ENCODE assay signal across 1 cellular context in genomic region chr6:154430494-154430919, GRCh38.
TF ChIP-seq lines count a peak whose summit lies in the region.

No MANE protein-coding gene starts in this region.

TF ChIP-seq in HepG2, 621 proteins besides CTCF, POLR2A, EP300 and RAD21 (continued from another document and continues in another):
- TF ChIP-seq JARID2 (CRISPR knock-in tag; IDR thresholded peaks at IDR 0.05; ENCODE audit: insufficient replicate concordance) (no peak), IKZF1 (IDR thresholded peaks at IDR 0.05) (no peak), FIP1L1 (IDR thresholded peaks at IDR 0.05; ENCODE audit: borderline replicate concordance, insufficient read depth, low read depth, low read length) (no peak), HMG20B (CRISPR knock-in tag; conservative IDR thresholded peaks at IDR 0.05) (no peak), KDM5A (IDR thresholded peaks at IDR 0.05; ENCODE audit: borderline replicate concordance, low read length) (no peak), TBX3 (IDR thresholded peaks at IDR 0.05; ENCODE audit: borderline replicate concordance) (no peak), ZNF446 (CRISPR knock-in tag; IDR thresholded peaks at IDR 0.05) (no peak), ZNF510 (CRISPR knock-in tag; IDR thresholded peaks at IDR 0.05; ENCODE audit: low read depth) (no peak), ZNF616 (CRISPR knock-in tag; IDR thresholded peaks at IDR 0.05; ENCODE audit: low read depth) (no peak), SIX4 (CRISPR knock-in tag; IDR thresholded peaks at IDR 0.05) (peak; percentile 71), ZNF318 (CRISPR knock-in tag; IDR thresholded peaks at IDR 0.05) (no peak), ZNF468 (CRISPR knock-in tag; IDR thresholded peaks at IDR 0.05) (no peak), ZBTB38 (CRISPR knock-in tag; IDR thresholded peaks at IDR 0.05) (no peak), TEF (CRISPR knock-in tag; IDR thresholded peaks at IDR 0.05) (no peak), TSC22D2 (CRISPR knock-in tag; IDR thresholded peaks at IDR 0.05; ENCODE audit: borderline replicate concordance) (no peak), ZNF251 (CRISPR knock-in tag; IDR thresholded peaks at IDR 0.05) (no peak), ZNF678 (CRISPR knock-in tag; IDR thresholded peaks at IDR 0.05) (no peak), ZNF460 (CRISPR knock-in tag; IDR thresholded peaks at IDR 0.05; ENCODE audit: borderline replicate concordance) (no peak), ZXDC (CRISPR knock-in tag; IDR thresholded peaks at IDR 0.05) (no peak), ZNF570 (CRISPR knock-in tag; IDR thresholded peaks at IDR 0.05; ENCODE audit: borderline replicate concordance) (no peak), NONO (IDR thresholded peaks at IDR 0.05) (no peak), NONO (CRISPR knock-in tag; conservative IDR thresholded peaks at IDR 0.05) (no peak), REPIN1 (CRISPR knock-in tag; IDR thresholded peaks at IDR 0.05; ENCODE audit: borderline replicate concordance, low read depth) (no peak), ZBTB37 (CRISPR knock-in tag; IDR thresholded peaks at IDR 0.05) (0 out of 2 replicates have a peak, but pooled peaks have one; percentile 44), HHEX (CRISPR knock-in tag; IDR thresholded peaks at IDR 0.05) (no peak), MXD1 (CRISPR knock-in tag; IDR thresholded peaks at IDR 0.05) (no peak), ZNF383 (CRISPR knock-in tag; IDR thresholded peaks at IDR 0.05; ENCODE audit: borderline replicate concordance) (no peak), SMYD3 (CRISPR knock-in tag; IDR thresholded peaks at IDR 0.05) (no peak), ZNF484 (CRISPR knock-in tag; IDR thresholded peaks at IDR 0.05; ENCODE audit: borderline replicate concordance, low read depth) (no peak), SALL1 (CRISPR knock-in tag; IDR thresholded peaks at IDR 0.05) (peak; percentile 37; the same call in 1 of the 2 replicates), ZNF629 (CRISPR knock-in tag; conservative IDR thresholded peaks at IDR 0.05) (no peak), TP53 (CRISPR knock-in tag; conservative IDR thresholded peaks at IDR 0.05) (no peak), ADNP (CRISPR knock-in tag; IDR thresholded peaks at IDR 0.05) (no peak), SMC3 (IDR thresholded peaks at IDR 0.05; ENCODE audit: low read length) (no peak), ESRRA (CRISPR knock-in tag; IDR thresholded peaks at IDR 0.05; ENCODE audit: low read depth) (no peak), ZNF781 (CRISPR knock-in tag; IDR thresholded peaks at IDR 0.05; ENCODE audit: borderline replicate concordance, not compliant biosample characterization) (no peak), RBFOX2 (IDR thresholded peaks at IDR 0.05; ENCODE audit: low read depth, low read length) (no peak), ZNF850 (CRISPR knock-in tag; conservative IDR thresholded peaks at IDR 0.05) (no peak), ZNF121 (CRISPR knock-in tag; IDR thresholded peaks at IDR 0.05) (no peak)
- TF ChIP-seq, protein P1, sequence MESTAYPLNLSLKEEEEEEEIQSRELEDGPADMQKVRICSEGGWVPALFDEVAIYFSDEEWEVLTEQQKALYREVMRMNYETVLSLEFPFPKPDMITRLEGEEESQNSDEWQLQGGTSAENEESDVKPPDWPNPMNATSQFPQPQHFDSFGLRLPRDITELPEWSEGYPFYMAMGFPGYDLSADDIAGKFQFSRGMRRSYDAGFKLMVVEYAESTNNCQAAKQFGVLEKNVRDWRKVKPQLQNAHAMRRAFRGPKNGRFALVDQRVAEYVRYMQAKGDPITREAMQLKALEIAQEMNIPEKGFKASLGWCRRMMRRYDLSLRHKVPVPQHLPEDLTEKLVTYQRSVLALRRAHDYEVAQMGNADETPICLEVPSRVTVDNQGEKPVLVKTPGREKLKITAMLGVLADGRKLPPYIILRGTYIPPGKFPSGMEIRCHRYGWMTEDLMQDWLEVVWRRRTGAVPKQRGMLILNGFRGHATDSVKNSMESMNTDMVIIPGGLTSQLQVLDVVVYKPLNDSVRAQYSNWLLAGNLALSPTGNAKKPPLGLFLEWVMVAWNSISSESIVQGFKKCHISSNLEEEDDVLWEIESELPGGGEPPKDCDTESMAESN (CRISPR knock-in tag; conservative IDR thresholded peaks at IDR 0.05), result 0 out of 2 replicates have a peak, but pooled peaks have one; percentile 45
- TF ChIP-seq, protein P2, sequence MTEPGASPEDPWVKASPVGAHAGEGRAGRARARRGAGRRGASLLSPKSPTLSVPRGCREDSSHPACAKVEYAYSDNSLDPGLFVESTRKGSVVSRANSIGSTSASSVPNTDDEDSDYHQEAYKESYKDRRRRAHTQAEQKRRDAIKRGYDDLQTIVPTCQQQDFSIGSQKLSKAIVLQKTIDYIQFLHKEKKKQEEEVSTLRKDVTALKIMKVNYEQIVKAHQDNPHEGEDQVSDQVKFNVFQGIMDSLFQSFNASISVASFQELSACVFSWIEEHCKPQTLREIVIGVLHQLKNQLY (CRISPR knock-in tag; IDR thresholded peaks at IDR 0.05), result no peak
- TF ChIP-seq, protein P3, sequence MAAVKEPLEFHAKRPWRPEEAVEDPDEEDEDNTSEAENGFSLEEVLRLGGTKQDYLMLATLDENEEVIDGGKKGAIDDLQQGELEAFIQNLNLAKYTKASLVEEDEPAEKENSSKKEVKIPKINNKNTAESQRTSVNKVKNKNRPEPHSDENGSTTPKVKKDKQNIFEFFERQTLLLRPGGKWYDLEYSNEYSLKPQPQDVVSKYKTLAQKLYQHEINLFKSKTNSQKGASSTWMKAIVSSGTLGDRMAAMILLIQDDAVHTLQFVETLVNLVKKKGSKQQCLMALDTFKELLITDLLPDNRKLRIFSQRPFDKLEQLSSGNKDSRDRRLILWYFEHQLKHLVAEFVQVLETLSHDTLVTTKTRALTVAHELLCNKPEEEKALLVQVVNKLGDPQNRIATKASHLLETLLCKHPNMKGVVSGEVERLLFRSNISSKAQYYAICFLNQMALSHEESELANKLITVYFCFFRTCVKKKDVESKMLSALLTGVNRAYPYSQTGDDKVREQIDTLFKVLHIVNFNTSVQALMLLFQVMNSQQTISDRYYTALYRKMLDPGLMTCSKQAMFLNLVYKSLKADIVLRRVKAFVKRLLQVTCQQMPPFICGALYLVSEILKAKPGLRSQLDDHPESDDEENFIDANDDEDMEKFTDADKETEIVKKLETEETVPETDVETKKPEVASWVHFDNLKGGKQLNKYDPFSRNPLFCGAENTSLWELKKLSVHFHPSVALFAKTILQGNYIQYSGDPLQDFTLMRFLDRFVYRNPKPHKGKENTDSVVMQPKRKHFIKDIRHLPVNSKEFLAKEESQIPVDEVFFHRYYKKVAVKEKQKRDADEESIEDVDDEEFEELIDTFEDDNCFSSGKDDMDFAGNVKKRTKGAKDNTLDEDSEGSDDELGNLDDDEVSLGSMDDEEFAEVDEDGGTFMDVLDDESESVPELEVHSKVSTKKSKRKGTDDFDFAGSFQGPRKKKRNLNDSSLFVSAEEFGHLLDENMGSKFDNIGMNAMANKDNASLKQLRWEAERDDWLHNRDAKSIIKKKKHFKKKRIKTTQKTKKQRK (IDR thresholded peaks at IDR 0.05; ENCODE audit: low read length), result no peak
- TF ChIP-seq, protein P4, sequence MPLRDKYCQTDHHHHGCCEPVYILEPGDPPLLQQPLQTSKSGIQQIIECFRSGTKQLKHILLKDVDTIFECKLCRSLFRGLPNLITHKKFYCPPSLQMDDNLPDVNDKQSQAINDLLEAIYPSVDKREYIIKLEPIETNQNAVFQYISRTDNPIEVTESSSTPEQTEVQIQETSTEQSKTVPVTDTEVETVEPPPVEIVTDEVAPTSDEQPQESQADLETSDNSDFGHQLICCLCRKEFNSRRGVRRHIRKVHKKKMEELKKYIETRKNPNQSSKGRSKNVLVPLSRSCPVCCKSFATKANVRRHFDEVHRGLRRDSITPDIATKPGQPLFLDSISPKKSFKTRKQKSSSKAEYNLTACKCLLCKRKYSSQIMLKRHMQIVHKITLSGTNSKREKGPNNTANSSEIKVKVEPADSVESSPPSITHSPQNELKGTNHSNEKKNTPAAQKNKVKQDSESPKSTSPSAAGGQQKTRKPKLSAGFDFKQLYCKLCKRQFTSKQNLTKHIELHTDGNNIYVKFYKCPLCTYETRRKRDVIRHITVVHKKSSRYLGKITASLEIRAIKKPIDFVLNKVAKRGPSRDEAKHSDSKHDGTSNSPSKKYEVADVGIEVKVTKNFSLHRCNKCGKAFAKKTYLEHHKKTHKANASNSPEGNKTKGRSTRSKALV (CRISPR knock-in tag; IDR thresholded peaks at IDR 0.05), result no peak
